In genomic region chr10:30999084-30999712, GRCh38 we compare ENCODE assay signal across 8 cellular contexts. TPM values are rescaled to one million over a fixed set of nuclear protein-coding genes. Genes with fewer than 3 reads are reported as not detected.
DNase-seq lines count a peak whose midpoint lies in the region; TF ChIP-seq lines count a peak whose summit lies in the region.

No MANE protein-coding gene starts in this region.

- peaks cover 4% of the 10 kb centered on the region for H3K4me1 Mint-ChIP-seq in nephron progenitor cell

- CTCF ChIA-PET in GM10248 (lab: Yijun Ruan, JAX), result interaction anchor here (0.9 to 4.5 kb wide), 4 partner anchors 10 to 247 kb away, joined by 3 to 25 read pairs (median 4); no protein-coding TSS in a partner anchor

- DNase-seq in EL (peak; percentile 69), NOMO-1 treated with dmso at 0.1 percent for 144 hours (lab: John Stamatoyannopoulos, UW; ENCODE audit: unreplicated experiment) (peak; percentile 80), dermis blood vessel endothelial cell (peak; percentile 92), nephron progenitor cell (no peak), GM10248 (ENCODE audit: extremely low spot score) (no peak), NCI-H345 (lab: John Stamatoyannopoulos, UW) (no peak), GM10266 (ENCODE audit: extremely low spot score) (no peak)
- no peak for DNase-seq in NK-92 treated with Interleukin-12 subunit alpha and Interleukin-12 subunit beta, amount 100 ng/mL, for 24 hours (lab: John Stamatoyannopoulos, UW)

- H3K4me3 Mint-ChIP-seq in nephron progenitor cell, result no peak overlapping the region

- peak overlapping the region; percentile 68 for H3K27ac Mint-ChIP-seq in nephron progenitor cell

- peaks cover 24% of the 10 kb centered on the region for H3K9me3 Mint-ChIP-seq in nephron progenitor cell

- H3K27me3 Mint-ChIP-seq in nephron progenitor cell (ENCODE audit: low read depth, poor library complexity), result no peaks in the 10 kb centered on the region

- peaks cover 11% of the 10 kb centered on the region for H3K36me3 Mint-ChIP-seq in nephron progenitor cell (ENCODE audit: low read depth)

- TF ChIP-seq CTCF in nephron progenitor cell (IDR thresholded peaks at IDR 0.05) (no peak), GM10248 (IDR thresholded peaks at IDR 0.05; ENCODE audit: control extremely low read depth, extremely low read depth, low read depth, missing control alignments) (no peak), GM10266 (IDR thresholded peaks at IDR 0.05; ENCODE audit: control insufficient read depth, insufficient read depth, low read depth, missing control alignments) (no peak)

- POLR2A ChIA-PET in GM10248 (lab: Yijun Ruan, JAX), result no interaction called here

RNA-seq across cellular contexts. Expression of gene ZNF438, which starts 32.5 kb away (rescaled TPM):
- 2.6 and 3.9 TPM in 2 replicates for total RNA-seq in dermis blood vessel endothelial cell

Comparison
In these comparisons a context has a peak if more than half of its experiments do, and no peak if none do; other contexts are left out.
1. DNase-seq: peak in EL (single experiment), NOMO-1 treated with dmso at 0.1 percent for 144 hours (single experiment) and dermis blood vessel endothelial cell (single experiment); none in nephron progenitor cell (single experiment), GM10248 (single experiment), NK-92 treated with Interleukin-12 subunit alpha and Interleukin-12 subunit beta, amount 100 ng/mL, for 24 hours (single experiment), NCI-H345 (single experiment) and GM10266 (single experiment).